9 cellular contexts compared by ENCODE assay signal in genomic region chr1:110053557-110054428, GRCh38. TPM values are rescaled to one million over a fixed set of nuclear protein-coding genes. Genes with fewer than 3 reads are reported as not detected.
DNase-seq lines count a peak whose midpoint lies in the region; ATAC-seq, FAIRE-seq and TF ChIP-seq lines count a peak whose summit lies in the region.
"Had no signal": no experiment of that assay in that cellular context is flagged by ENCODE, and none has a peak within 500 bp of the region (broad histone marks: within the 10 kb centered on the region; RNA-seq: fewer than 3 reads in every experiment).

No MANE protein-coding gene starts in this region.

- H3K9me3 ChIP-seq in left ventricle myocardium inferior (replicated peaks) (no peaks in the 10 kb centered on the region), small intestine (ENCODE audit: control insufficient read depth, low read depth) (no peaks in the 10 kb centered on the region)

- ATAC-seq in HG02763 (IDR thresholded peaks at IDR 0.05; ENCODE audit: unreplicated experiment) = peak; percentile 56
- peak; percentile 82 for ATAC-seq in activated naive CD4-positive, alpha-beta T cell treated with anti-CD3 and anti-CD28 coated beads, Interleukin-2, amount 50 U/mL, for 72 hours
- ATAC-seq in GM21367 (IDR thresholded peaks at IDR 0.05; ENCODE audit: unreplicated experiment) = no peak

- intact Hi-C loops in left ventricle myocardium inferior (cut with micrococcal nuclease) = no loop called here

- no peak for FAIRE-seq in small intestine (lab: Jason Lieb, UNC)

- peak; percentile 99 for TF ChIP-seq CTCF in left ventricle myocardium inferior (IDR thresholded peaks at IDR 0.05; ENCODE audit: borderline replicate concordance)

- H3K27me3 ChIP-seq in left ventricle myocardium inferior (ENCODE audit: low read depth) = no peaks in the 10 kb centered on the region
- H3K27me3 ChIP-seq in small intestine (ENCODE audit: control insufficient read depth in 2 of 2, insufficient read depth in 2 of 2, low read length in 2 of 2) = no peaks in the 10 kb centered on the region

- peak; percentile 28 for DNase-seq in COLO829 (ENCODE audit: low spot score)
- peak; percentile 19 for DNase-seq in SW480 (ENCODE audit: low spot score)
- DNase-seq in activated naive CD4-positive, alpha-beta T cell treated with anti-CD3 and anti-CD28 coated beads, Interleukin-2, amount 50 U/mL, for 72 hours (ENCODE audit: low spot score in 2 of 2) = peak; percentile 63 to 86
- DNase-seq in left ventricle myocardium inferior = peak; percentile 71
- peak; percentile 59 for DNase-seq in small intestine
- no peak for DNase-seq in NCI-H128 (lab: John Stamatoyannopoulos, UW; ENCODE audit: unreplicated experiment)

- H3K4me1 ChIP-seq in left ventricle myocardium inferior (peaks cover 55% of the 10 kb centered on the region), small intestine (ENCODE audit: control insufficient read depth in 2 of 2, insufficient read depth in 1 of 2, low read depth in 1 of 2, low read length in 1 of 2) (peaks cover 0 to 4% of the 10 kb centered on the region in 2 donors)

- no peak overlapping the region for H3K27ac Mint-ChIP-seq in activated naive CD4-positive, alpha-beta T cell treated with anti-CD3 and anti-CD28 coated beads, Interleukin-2, amount 50 U/mL, for 72 hours
- H3K27ac Mint-ChIP-seq: stimulated activated naive CD8-positive, alpha-beta T cell treated with anti-CD3 and anti-CD28 coated beads, Interleukin-15, Interleukin-2, amounts not matched to agents 100 ng/mL and 50 ng/mL, for 24 hours had no signal

- H3K36me3 Mint-ChIP-seq in activated naive CD4-positive, alpha-beta T cell treated with anti-CD3 and anti-CD28 coated beads, Interleukin-2, amount 50 U/mL, for 72 hours = peaks cover under 1 to 4% of the 10 kb centered on the region in 2 donors

- no peak overlapping the region for H3K27ac ChIP-seq in left ventricle myocardium inferior (replicated peaks)
- no peak overlapping the region for H3K27ac ChIP-seq in small intestine (ENCODE audit: low read depth in 1 of 2, low read length in 1 of 2)

- no peak overlapping the region for H3K4me3 ChIP-seq in left ventricle myocardium inferior
- no peak overlapping the region for H3K4me3 ChIP-seq in small intestine (ENCODE audit: low read depth in 1 of 2, low read length in 2 of 2)

- 65 to 70% (median 65%) methylated on average over 16 of the region's 16 CpGs for WGBS in small intestine, 3 donors

- H3K9me3 Mint-ChIP-seq in activated naive CD4-positive, alpha-beta T cell treated with anti-CD3 and anti-CD28 coated beads, Interleukin-2, amount 50 U/mL, for 72 hours = no peaks in the 10 kb centered on the region
- H3K9me3 Mint-ChIP-seq: stimulated activated naive CD8-positive, alpha-beta T cell treated with anti-CD3 and anti-CD28 coated beads, Interleukin-15, Interleukin-2, amounts not matched to agents 100 ng/mL and 50 ng/mL, for 24 hours had no signal

- H3K36me3 ChIP-seq in left ventricle myocardium inferior (peaks cover 88% of the 10 kb centered on the region), small intestine (ENCODE audit: control insufficient read depth in 2 of 2, insufficient read depth in 2 of 2, low read length in 2 of 2) (peaks cover 12 to 24% of the 10 kb centered on the region in 2 donors)

RNA-seq across cellular contexts. Expression of gene ALX3, which starts 16.7 kb away (rescaled TPM):
- not detected for total RNA-seq in activated naive CD4-positive, alpha-beta T cell treated with anti-CD3 and anti-CD28 coated beads, Interleukin-2, amount 50 U/mL, for 72 hours
- not detected for total RNA-seq in left ventricle myocardium inferior
- polyA plus RNA-seq in small intestine = under 1 TPM in 1 of 3 donors, not detected in 2; 0.09 TPM

RNA-seq across cellular contexts. Expression of gene STRIP1, which starts 19.4 kb away (rescaled TPM):
- total RNA-seq in activated naive CD4-positive, alpha-beta T cell treated with anti-CD3 and anti-CD28 coated beads, Interleukin-2, amount 50 U/mL, for 72 hours = 10 to 100 TPM; 26.5 to 39.8 TPM
- total RNA-seq in left ventricle myocardium inferior = 18.1 TPM
- 10 to 100 TPM; 15.1 to 18.3 (median 18.3) TPM for polyA plus RNA-seq in small intestine

RNA-seq across cellular contexts. Expression of gene UBL4B, which starts 58.5 kb away (rescaled TPM):
- not detected for total RNA-seq in activated naive CD4-positive, alpha-beta T cell treated with anti-CD3 and anti-CD28 coated beads, Interleukin-2, amount 50 U/mL, for 72 hours
- not detected for total RNA-seq in left ventricle myocardium inferior
- not detected for polyA plus RNA-seq in small intestine
